Comparison of ENCODE assay signal across 18 cellular contexts in genomic region chr17:82302498-82302963, GRCh38. TPM values are rescaled to one million over a fixed set of nuclear protein-coding genes. Genes with fewer than 3 reads are reported as not detected.
DNase-seq lines count a peak whose midpoint lies in the region; ATAC-seq, FAIRE-seq and TF ChIP-seq lines count a peak whose summit lies in the region.
"Had no signal": no experiment of that assay in that cellular context is flagged by ENCODE, and none has a peak within 500 bp of the region (broad histone marks: within the 10 kb centered on the region; RNA-seq: fewer than 3 reads in every experiment).

No MANE protein-coding gene starts in this region.

- ATAC-seq in natural killer cell = no peak
- ATAC-seq: left ventricle myocardium superior, sciatic nerve had no signal

- no peaks in the 10 kb centered on the region for H3K27me3 Mint-ChIP-seq in T-helper 2 cell treated with Interferon-gamma antibody and Interleukin-4, amounts not matched to agents 5 μg/mL and 100 μg/mL, for 36 hours (ENCODE audit: low read depth)
- no peaks in the 10 kb centered on the region for H3K27me3 Mint-ChIP-seq in activated T-helper 2 cell treated with anti-CD3 and anti-CD28 coated beads, Interferon-gamma antibody, Interleukin-2, Interleukin-4, amounts not matched to agents 10 μg/mL and 5 μg/mL and 100 μg/mL, durations not matched to agents 14 hours and 24 hours and 36 hours (ENCODE audit: low read depth)
- no peaks in the 10 kb centered on the region for H3K27me3 Mint-ChIP-seq in natural killer cell (ENCODE audit: low read depth in 2 of 2)

- no peaks in the 10 kb centered on the region for H3K9me3 Mint-ChIP-seq in T-helper 2 cell treated with Interferon-gamma antibody and Interleukin-4, amounts not matched to agents 5 μg/mL and 100 μg/mL, for 36 hours
- H3K9me3 Mint-ChIP-seq in activated T-helper 2 cell treated with anti-CD3 and anti-CD28 coated beads, Interferon-gamma antibody, Interleukin-2, Interleukin-4, amounts not matched to agents 10 μg/mL and 5 μg/mL and 100 μg/mL, durations not matched to agents 14 hours and 24 hours and 36 hours = no peaks in the 10 kb centered on the region
- H3K9me3 Mint-ChIP-seq in natural killer cell = no peaks in the 10 kb centered on the region

- H3K36me3 Mint-ChIP-seq in T-helper 2 cell treated with Interferon-gamma antibody and Interleukin-4, amounts not matched to agents 5 μg/mL and 100 μg/mL, for 36 hours (ENCODE audit: low read depth) = no peaks in the 10 kb centered on the region
- no peaks in the 10 kb centered on the region for H3K36me3 Mint-ChIP-seq in activated T-helper 2 cell treated with anti-CD3 and anti-CD28 coated beads, Interferon-gamma antibody, Interleukin-2, Interleukin-4, amounts not matched to agents 10 μg/mL and 5 μg/mL and 100 μg/mL, durations not matched to agents 14 hours and 24 hours and 36 hours (ENCODE audit: low read depth)
- no peaks in the 10 kb centered on the region for H3K36me3 Mint-ChIP-seq in natural killer cell

- H3K4me1 Mint-ChIP-seq in T-helper 2 cell treated with Interferon-gamma antibody and Interleukin-4, amounts not matched to agents 5 μg/mL and 100 μg/mL, for 36 hours (ENCODE audit: low read depth) = peaks cover 58% of the 10 kb centered on the region
- H3K4me1 Mint-ChIP-seq in activated T-helper 2 cell treated with anti-CD3 and anti-CD28 coated beads, Interferon-gamma antibody, Interleukin-2, Interleukin-4, amounts not matched to agents 10 μg/mL and 5 μg/mL and 100 μg/mL, durations not matched to agents 14 hours and 24 hours and 36 hours (ENCODE audit: low read depth) = peaks cover 56% of the 10 kb centered on the region
- peaks cover 67 to 90% of the 10 kb centered on the region in 2 donors for H3K4me1 Mint-ChIP-seq in natural killer cell

- no peak for TF ChIP-seq CTCF in natural killer cell (IDR thresholded peaks at IDR 0.05)
- TF ChIP-seq CTCF in D721Med (IDR thresholded peaks at IDR 0.05; ENCODE audit: insufficient read depth, missing control alignments) = no peak

- no peak for FAIRE-seq in D721Med (lab: Jason Lieb, UNC)
- FAIRE-seq: A204.1, astrocyte had no signal

- H3K4me3 Mint-ChIP-seq in T-helper 2 cell treated with Interferon-gamma antibody and Interleukin-4, amounts not matched to agents 5 μg/mL and 100 μg/mL, for 36 hours = peak overlapping the region; percentile 81
- peak overlapping the region; percentile 81 for H3K4me3 Mint-ChIP-seq in activated T-helper 2 cell treated with anti-CD3 and anti-CD28 coated beads, Interferon-gamma antibody, Interleukin-2, Interleukin-4, amounts not matched to agents 10 μg/mL and 5 μg/mL and 100 μg/mL, durations not matched to agents 14 hours and 24 hours and 36 hours (ENCODE audit: low read depth)
- peak overlapping the region; percentile 85 for H3K4me3 Mint-ChIP-seq in natural killer cell

- peak overlapping the region; percentile 87 for H3K27ac Mint-ChIP-seq in T-helper 2 cell treated with Interferon-gamma antibody and Interleukin-4, amounts not matched to agents 5 μg/mL and 100 μg/mL, for 36 hours
- H3K27ac Mint-ChIP-seq in activated T-helper 2 cell treated with anti-CD3 and anti-CD28 coated beads, Interferon-gamma antibody, Interleukin-2, Interleukin-4, amounts not matched to agents 10 μg/mL and 5 μg/mL and 100 μg/mL, durations not matched to agents 14 hours and 24 hours and 36 hours = peak overlapping the region; percentile 91
- H3K27ac Mint-ChIP-seq in natural killer cell = peak overlapping the region; percentile 99

- no peak for DNase-seq in T-helper 2 cell treated with Interferon-gamma antibody and Interleukin-4, amounts not matched to agents 5 μg/mL and 100 μg/mL, for 36 hours (ENCODE audit: low spot score)
- no peak for DNase-seq in T-helper 2 cell
- DNase-seq in D341Med (ENCODE audit: low spot score) = peak; percentile 39
- no peak for DNase-seq in activated T-helper 2 cell treated with anti-CD3 and anti-CD28 coated beads, Interferon-gamma antibody, Interleukin-2, Interleukin-4, amounts not matched to agents 10 μg/mL and 5 μg/mL and 100 μg/mL, durations not matched to agents 14 hours and 24 hours and 36 hours (ENCODE audit: low spot score)
- DNase-seq in natural killer cell = no peak
- no peak for DNase-seq in NCI-H82 (lab: John Stamatoyannopoulos, UW)
- no peak for DNase-seq in D721Med (ENCODE audit: insufficient read length, low spot score)
- DNase-seq in SW480 (ENCODE audit: low spot score) = no peak
- DNase-seq: dermis blood vessel endothelial cell, Karpas-422, left ventricle myocardium superior, NCI-H1694, NCI-H524 treated with DMSO at 0.1 percent for 48 hours had no signal

- intact Hi-C loops in activated T-helper 2 cell treated with anti-CD3 and anti-CD28 coated beads, Interferon-gamma antibody, Interleukin-2, Interleukin-4, amounts not matched to agents 10 μg/mL and 5 μg/mL and 100 μg/mL, durations not matched to agents 14 hours and 24 hours and 36 hours (cut with micrococcal nuclease) = loop anchor here (1.0 kb wide), 1 partner anchor 15 kb away; the partner anchor contains the start of gene CD7
- intact Hi-C loops in natural killer cell (cut with micrococcal nuclease) = loop anchor here (2.0 kb wide), 1 partner anchor 14 kb away; the partner anchor contains the start of gene CD7

RNA-seq across cellular contexts. Expression of gene CD7, which starts 14.9 kb away (rescaled TPM):
- total RNA-seq in activated T-helper 2 cell treated with anti-CD3 and anti-CD28 coated beads, Interferon-gamma antibody, Interleukin-2, Interleukin-4, amounts not matched to agents 10 μg/mL and 5 μg/mL and 100 μg/mL, durations not matched to agents 14 hours and 24 hours and 36 hours = 345 and 351 TPM in 2 replicates
- total RNA-seq in natural killer cell = 100 to 1,000 TPM; 464 to 564 (median 522) TPM
- total RNA-seq: dermis blood vessel endothelial cell, RPMI7951 had no signal

RNA-seq across cellular contexts. Expression of gene CSNK1D, which starts 29.0 kb away (rescaled TPM):
- 139 and 151 TPM in 2 replicates for total RNA-seq in activated T-helper 2 cell treated with anti-CD3 and anti-CD28 coated beads, Interferon-gamma antibody, Interleukin-2, Interleukin-4, amounts not matched to agents 10 μg/mL and 5 μg/mL and 100 μg/mL, durations not matched to agents 14 hours and 24 hours and 36 hours
- 100 to 1,000 TPM; 423 to 475 (median 468) TPM for total RNA-seq in natural killer cell

RNA-seq across cellular contexts. Expression of gene SECTM1, which starts 31.0 kb away (rescaled TPM):
- total RNA-seq in activated T-helper 2 cell treated with anti-CD3 and anti-CD28 coated beads, Interferon-gamma antibody, Interleukin-2, Interleukin-4, amounts not matched to agents 10 μg/mL and 5 μg/mL and 100 μg/mL, durations not matched to agents 14 hours and 24 hours and 36 hours = 2.7 and 3.7 TPM in 2 replicates
- total RNA-seq in natural killer cell = 10 to 100 TPM in 1 of 3 donors, 1 to 10 TPM in 2; 3.6 to 11.2 (median 6.3) TPM

RNA-seq across cellular contexts. Expression of gene TEX19, which starts 56.5 kb away (rescaled TPM):
- not detected in 2 replicates for total RNA-seq in activated T-helper 2 cell treated with anti-CD3 and anti-CD28 coated beads, Interferon-gamma antibody, Interleukin-2, Interleukin-4, amounts not matched to agents 10 μg/mL and 5 μg/mL and 100 μg/mL, durations not matched to agents 14 hours and 24 hours and 36 hours
- not detected for total RNA-seq in natural killer cell
- total RNA-seq: astrocyte, dermis blood vessel endothelial cell, left ventricle myocardium superior, sciatic nerve, subcutaneous adipose tissue had no signal
